ENCODE assay signal across 1 cellular context in the genomic region with DNA sequence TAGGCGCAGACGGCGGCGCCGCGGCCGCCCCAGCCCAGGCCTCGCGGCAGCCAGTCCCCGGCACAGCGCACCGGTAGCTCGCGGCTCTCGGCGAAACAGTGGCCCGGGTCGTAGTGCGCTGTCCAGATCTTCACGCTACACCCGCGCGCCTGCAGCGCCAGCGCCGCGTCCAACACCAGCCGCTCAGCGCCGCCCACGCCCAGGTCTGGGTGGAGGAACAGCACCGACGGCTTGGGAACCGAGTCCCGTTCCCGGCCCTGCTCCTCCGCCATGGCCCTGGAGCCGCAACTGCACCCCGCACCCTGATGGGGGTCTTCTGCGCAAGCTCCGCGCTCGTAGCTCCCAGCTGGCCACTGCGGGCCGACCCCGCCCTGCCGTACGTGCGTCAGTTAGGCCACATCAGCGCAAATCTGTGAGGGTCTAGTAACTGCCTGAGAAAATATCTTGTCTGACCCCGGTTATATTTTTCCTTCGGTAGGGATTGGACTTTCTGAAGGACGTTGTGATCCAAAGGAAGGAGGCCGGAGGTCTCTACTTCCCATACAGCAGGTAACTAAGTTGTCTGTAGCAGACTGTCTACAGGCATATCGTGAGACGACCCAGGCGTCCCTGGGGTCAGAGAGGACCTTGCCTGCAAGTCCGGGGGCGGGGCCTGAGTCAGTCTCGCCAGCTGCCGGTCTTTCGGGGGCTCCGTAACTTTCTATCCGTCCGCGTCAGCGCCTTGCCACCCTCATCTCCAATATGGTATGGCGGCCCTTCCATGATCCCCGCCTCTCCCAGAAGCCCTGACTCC.
TF ChIP-seq lines count a peak whose summit lies in the region.

A gene with protein sequence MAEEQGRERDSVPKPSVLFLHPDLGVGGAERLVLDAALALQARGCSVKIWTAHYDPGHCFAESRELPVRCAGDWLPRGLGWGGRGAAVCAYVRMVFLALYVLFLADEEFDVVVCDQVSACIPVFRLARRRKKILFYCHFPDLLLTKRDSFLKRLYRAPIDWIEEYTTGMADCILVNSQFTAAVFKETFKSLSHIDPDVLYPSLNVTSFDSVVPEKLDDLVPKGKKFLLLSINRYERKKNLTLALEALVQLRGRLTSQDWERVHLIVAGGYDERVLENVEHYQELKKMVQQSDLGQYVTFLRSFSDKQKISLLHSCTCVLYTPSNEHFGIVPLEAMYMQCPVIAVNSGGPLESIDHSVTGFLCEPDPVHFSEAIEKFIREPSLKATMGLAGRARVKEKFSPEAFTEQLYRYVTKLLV (minus strand): TSS at position 320 of the 793 bp plus-strand sequence. CDS start 48 bp downstream, at position 272.
A gene (plus strand): TSS at position 660 of the 793 bp plus-strand sequence. CDS start 82 bp downstream, at position 742.

TF ChIP-seq in HepG2, 621 proteins besides CTCF, POLR2A, EP300 and RAD21 (continued from another document and continues in another):
- TF ChIP-seq, protein P1, sequence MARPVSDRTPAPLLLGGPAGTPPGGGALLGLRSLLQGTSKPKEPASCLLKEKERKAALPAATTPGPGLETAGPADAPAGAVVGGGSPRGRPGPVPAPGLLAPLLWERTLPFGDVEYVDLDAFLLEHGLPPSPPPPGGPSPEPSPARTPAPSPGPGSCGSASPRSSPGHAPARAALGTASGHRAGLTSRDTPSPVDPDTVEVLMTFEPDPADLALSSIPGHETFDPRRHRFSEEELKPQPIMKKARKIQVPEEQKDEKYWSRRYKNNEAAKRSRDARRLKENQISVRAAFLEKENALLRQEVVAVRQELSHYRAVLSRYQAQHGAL (CRISPR knock-in tag; IDR thresholded peaks at IDR 0.05; ENCODE audit: not compliant biosample characterization): no peak
- TF ChIP-seq GATAD2A (CRISPR knock-in tag; IDR thresholded peaks at IDR 0.05) (no peak), HDAC1 (CRISPR knock-in tag; IDR thresholded peaks at IDR 0.05) (peak; percentile 82), MEIS2 (CRISPR knock-in tag; IDR thresholded peaks at IDR 0.05) (no peak; the same call in 1 of the 2 replicates), ZNF34 (CRISPR knock-in tag; IDR thresholded peaks at IDR 0.05; ENCODE audit: borderline replicate concordance) (no peak), GLI4 (CRISPR knock-in tag; IDR thresholded peaks at IDR 0.05; ENCODE audit: borderline replicate concordance) (no peak), FOSL2 (CRISPR knock-in tag; IDR thresholded peaks at IDR 0.05) (peak; percentile 17), ZNF747 (CRISPR knock-in tag; IDR thresholded peaks at IDR 0.05; ENCODE audit: borderline replicate concordance) (peak; percentile 78), NRL (CRISPR knock-in tag; IDR thresholded peaks at IDR 0.05; ENCODE audit: borderline replicate concordance) (peak; percentile 38; the same call in 1 of the 2 replicates), CCAR2 (optimal IDR thresholded peaks at IDR 0.05; ENCODE audit: low read depth, low read length) (no peak), HNRNPLL (IDR thresholded peaks at IDR 0.05; ENCODE audit: low read depth, low read length, poor library complexity, severe bottlenecking) (peak; percentile 97), ZNF766 (CRISPR knock-in tag; IDR thresholded peaks at IDR 0.05; ENCODE audit: borderline replicate concordance) (no peak; the same call in 1 of the 2 replicates), ISX (CRISPR knock-in tag; conservative IDR thresholded peaks at IDR 0.05) (no peak), CC2D1A (CRISPR knock-in tag; IDR thresholded peaks at IDR 0.05) (no peak), MTF2 (CRISPR knock-in tag; IDR thresholded peaks at IDR 0.05; ENCODE audit: borderline replicate concordance) (peak; percentile 48; the same call in 1 of the 2 replicates), ZKSCAN1 (IDR thresholded peaks at IDR 0.05; ENCODE audit: low read length) (no peak), ZBTB8A (CRISPR knock-in tag; IDR thresholded peaks at IDR 0.05; ENCODE audit: borderline replicate concordance, low read depth) (no peak), CBX1 (IDR thresholded peaks at IDR 0.05; ENCODE audit: low read depth) (no peak), ZSCAN25 (CRISPR knock-in tag; IDR thresholded peaks at IDR 0.05) (no peak), MYNN (CRISPR knock-in tag; IDR thresholded peaks at IDR 0.05; ENCODE audit: low read depth) (no peak), ZNF557 (CRISPR knock-in tag; IDR thresholded peaks at IDR 0.05) (no peak)
- TF ChIP-seq, protein P2, sequence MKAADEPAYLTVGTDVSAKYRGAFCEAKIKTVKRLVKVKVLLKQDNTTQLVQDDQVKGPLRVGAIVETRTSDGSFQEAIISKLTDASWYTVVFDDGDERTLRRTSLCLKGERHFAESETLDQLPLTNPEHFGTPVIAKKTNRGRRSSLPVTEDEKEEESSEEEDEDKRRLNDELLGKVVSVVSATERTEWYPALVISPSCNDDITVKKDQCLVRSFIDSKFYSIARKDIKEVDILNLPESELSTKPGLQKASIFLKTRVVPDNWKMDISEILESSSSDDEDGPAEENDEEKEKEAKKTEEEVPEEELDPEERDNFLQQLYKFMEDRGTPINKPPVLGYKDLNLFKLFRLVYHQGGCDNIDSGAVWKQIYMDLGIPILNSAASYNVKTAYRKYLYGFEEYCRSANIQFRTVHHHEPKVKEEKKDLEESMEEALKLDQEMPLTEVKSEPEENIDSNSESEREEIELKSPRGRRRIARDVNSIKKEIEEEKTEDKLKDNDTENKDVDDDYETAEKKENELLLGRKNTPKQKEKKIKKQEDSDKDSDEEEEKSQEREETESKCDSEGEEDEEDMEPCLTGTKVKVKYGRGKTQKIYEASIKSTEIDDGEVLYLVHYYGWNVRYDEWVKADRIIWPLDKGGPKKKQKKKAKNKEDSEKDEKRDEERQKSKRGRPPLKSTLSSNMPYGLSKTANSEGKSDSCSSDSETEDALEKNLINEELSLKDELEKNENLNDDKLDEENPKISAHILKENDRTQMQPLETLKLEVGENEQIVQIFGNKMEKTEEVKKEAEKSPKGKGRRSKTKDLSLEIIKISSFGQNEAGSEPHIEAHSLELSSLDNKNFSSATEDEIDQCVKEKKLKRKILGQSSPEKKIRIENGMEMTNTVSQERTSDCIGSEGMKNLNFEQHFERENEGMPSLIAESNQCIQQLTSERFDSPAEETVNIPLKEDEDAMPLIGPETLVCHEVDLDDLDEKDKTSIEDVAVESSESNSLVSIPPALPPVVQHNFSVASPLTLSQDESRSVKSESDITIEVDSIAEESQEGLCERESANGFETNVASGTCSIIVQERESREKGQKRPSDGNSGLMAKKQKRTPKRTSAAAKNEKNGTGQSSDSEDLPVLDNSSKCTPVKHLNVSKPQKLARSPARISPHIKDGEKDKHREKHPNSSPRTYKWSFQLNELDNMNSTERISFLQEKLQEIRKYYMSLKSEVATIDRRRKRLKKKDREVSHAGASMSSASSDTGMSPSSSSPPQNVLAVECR (CRISPR knock-in tag; IDR thresholded peaks at IDR 0.05; ENCODE audit: borderline replicate concordance): peak; percentile 93
- TF ChIP-seq, protein P3, sequence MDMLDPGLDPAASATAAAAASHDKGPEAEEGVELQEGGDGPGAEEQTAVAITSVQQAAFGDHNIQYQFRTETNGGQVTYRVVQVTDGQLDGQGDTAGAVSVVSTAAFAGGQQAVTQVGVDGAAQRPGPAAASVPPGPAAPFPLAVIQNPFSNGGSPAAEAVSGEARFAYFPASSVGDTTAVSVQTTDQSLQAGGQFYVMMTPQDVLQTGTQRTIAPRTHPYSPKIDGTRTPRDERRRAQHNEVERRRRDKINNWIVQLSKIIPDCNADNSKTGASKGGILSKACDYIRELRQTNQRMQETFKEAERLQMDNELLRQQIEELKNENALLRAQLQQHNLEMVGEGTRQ (IDR thresholded peaks at IDR 0.05; ENCODE audit: low read depth, low read length): no peak
- TF ChIP-seq, protein P3 (CRISPR knock-in tag; IDR thresholded peaks at IDR 0.05; ENCODE audit: borderline replicate concordance): no peak
- TF ChIP-seq, protein P4, sequence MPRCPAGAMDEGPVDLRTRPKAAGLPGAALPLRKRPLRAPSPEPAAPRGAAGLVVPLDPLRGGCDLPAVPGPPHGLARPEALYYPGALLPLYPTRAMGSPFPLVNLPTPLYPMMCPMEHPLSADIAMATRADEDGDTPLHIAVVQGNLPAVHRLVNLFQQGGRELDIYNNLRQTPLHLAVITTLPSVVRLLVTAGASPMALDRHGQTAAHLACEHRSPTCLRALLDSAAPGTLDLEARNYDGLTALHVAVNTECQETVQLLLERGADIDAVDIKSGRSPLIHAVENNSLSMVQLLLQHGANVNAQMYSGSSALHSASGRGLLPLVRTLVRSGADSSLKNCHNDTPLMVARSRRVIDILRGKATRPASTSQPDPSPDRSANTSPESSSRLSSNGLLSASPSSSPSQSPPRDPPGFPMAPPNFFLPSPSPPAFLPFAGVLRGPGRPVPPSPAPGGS (CRISPR knock-in tag; IDR thresholded peaks at IDR 0.05): no peak
- TF ChIP-seq, protein P5, sequence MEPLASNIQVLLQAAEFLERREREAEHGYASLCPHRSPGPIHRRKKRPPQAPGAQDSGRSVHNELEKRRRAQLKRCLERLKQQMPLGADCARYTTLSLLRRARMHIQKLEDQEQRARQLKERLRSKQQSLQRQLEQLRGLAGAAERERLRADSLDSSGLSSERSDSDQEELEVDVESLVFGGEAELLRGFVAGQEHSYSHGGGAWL (CRISPR knock-in tag; IDR thresholded peaks at IDR 0.05): peak; percentile 80; the same call in 1 of the 2 replicates
- TF ChIP-seq, protein P6, sequence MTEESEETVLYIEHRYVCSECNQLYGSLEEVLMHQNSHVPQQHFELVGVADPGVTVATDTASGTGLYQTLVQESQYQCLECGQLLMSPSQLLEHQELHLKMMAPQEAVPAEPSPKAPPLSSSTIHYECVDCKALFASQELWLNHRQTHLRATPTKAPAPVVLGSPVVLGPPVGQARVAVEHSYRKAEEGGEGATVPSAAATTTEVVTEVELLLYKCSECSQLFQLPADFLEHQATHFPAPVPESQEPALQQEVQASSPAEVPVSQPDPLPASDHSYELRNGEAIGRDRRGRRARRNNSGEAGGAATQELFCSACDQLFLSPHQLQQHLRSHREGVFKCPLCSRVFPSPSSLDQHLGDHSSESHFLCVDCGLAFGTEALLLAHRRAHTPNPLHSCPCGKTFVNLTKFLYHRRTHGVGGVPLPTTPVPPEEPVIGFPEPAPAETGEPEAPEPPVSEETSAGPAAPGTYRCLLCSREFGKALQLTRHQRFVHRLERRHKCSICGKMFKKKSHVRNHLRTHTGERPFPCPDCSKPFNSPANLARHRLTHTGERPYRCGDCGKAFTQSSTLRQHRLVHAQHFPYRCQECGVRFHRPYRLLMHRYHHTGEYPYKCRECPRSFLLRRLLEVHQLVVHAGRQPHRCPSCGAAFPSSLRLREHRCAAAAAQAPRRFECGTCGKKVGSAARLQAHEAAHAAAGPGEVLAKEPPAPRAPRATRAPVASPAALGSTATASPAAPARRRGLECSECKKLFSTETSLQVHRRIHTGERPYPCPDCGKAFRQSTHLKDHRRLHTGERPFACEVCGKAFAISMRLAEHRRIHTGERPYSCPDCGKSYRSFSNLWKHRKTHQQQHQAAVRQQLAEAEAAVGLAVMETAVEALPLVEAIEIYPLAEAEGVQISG (CRISPR knock-in tag; IDR thresholded peaks at IDR 0.05): peak; percentile 83
- TF ChIP-seq, protein P7, sequence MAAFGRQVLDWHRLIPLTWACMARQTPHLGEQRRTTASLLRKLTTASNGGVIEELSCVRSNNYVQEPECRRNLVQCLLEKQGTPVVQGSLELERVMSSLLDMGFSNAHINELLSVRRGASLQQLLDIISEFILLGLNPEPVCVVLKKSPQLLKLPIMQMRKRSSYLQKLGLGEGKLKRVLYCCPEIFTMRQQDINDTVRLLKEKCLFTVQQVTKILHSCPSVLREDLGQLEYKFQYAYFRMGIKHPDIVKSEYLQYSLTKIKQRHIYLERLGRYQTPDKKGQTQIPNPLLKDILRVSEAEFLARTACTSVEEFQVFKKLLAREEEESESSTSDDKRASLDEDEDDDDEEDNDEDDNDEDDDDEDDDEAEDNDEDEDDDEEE (CRISPR knock-in tag; IDR thresholded peaks at IDR 0.05): peak; percentile 92; the same call in 1 of the 2 replicates
- TF ChIP-seq, protein P8, sequence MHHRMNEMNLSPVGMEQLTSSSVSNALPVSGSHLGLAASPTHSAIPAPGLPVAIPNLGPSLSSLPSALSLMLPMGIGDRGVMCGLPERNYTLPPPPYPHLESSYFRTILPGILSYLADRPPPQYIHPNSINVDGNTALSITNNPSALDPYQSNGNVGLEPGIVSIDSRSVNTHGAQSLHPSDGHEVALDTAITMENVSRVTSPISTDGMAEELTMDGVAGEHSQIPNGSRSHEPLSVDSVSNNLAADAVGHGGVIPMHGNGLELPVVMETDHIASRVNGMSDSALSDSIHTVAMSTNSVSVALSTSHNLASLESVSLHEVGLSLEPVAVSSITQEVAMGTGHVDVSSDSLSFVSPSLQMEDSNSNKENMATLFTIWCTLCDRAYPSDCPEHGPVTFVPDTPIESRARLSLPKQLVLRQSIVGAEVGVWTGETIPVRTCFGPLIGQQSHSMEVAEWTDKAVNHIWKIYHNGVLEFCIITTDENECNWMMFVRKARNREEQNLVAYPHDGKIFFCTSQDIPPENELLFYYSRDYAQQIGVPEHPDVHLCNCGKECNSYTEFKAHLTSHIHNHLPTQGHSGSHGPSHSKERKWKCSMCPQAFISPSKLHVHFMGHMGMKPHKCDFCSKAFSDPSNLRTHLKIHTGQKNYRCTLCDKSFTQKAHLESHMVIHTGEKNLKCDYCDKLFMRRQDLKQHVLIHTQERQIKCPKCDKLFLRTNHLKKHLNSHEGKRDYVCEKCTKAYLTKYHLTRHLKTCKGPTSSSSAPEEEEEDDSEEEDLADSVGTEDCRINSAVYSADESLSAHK (CRISPR knock-in tag; IDR thresholded peaks at IDR 0.05; ENCODE audit: borderline replicate concordance): no peak
- TF ChIP-seq, protein P9, sequence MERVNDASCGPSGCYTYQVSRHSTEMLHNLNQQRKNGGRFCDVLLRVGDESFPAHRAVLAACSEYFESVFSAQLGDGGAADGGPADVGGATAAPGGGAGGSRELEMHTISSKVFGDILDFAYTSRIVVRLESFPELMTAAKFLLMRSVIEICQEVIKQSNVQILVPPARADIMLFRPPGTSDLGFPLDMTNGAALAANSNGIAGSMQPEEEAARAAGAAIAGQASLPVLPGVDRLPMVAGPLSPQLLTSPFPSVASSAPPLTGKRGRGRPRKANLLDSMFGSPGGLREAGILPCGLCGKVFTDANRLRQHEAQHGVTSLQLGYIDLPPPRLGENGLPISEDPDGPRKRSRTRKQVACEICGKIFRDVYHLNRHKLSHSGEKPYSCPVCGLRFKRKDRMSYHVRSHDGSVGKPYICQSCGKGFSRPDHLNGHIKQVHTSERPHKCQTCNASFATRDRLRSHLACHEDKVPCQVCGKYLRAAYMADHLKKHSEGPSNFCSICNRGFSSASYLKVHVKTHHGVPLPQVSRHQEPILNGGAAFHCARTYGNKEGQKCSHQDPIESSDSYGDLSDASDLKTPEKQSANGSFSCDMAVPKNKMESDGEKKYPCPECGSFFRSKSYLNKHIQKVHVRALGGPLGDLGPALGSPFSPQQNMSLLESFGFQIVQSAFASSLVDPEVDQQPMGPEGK (CRISPR knock-in tag; IDR thresholded peaks at IDR 0.05): no peak; the same call in 1 of the 2 replicates
